ENCODE assay signal across 11 cellular contexts in genomic region chr20:45254867-45255266, GRCh38. TPM values are rescaled to one million over a fixed set of nuclear protein-coding genes. Genes with fewer than 3 reads are reported as not detected.
DNase-seq lines count a peak whose midpoint lies in the region; ATAC-seq and TF ChIP-seq lines count a peak whose summit lies in the region.
"Had no signal": no experiment of that assay in that cellular context is flagged by ENCODE, and none has a peak within 500 bp of the region (broad histone marks: within the 10 kb centered on the region; RNA-seq: fewer than 3 reads in every experiment).

No MANE protein-coding gene starts in this region.

- no peak for TF ChIP-seq CTCF in lower lobe of right lung (IDR thresholded peaks at IDR 0.05)

- H3K27ac Mint-ChIP-seq in activated naive CD8-positive, alpha-beta T cell treated with anti-CD3 and anti-CD28 coated beads, Interleukin-2, amount 50 U/mL, for 24 hours, result no peak overlapping the region
- no peak overlapping the region for H3K27ac Mint-ChIP-seq in CD8-positive, alpha-beta memory T cell
- H3K27ac Mint-ChIP-seq: activated CD8-positive, alpha-beta T cell treated with anti-CD3 and anti-CD28 coated beads for 36 hours; CD8-positive, alpha-beta T cell had no signal

- intact Hi-C loops in lower lobe of right lung (cut with DNase I), result no loop called here

- H3K9me3 Mint-ChIP-seq in activated naive CD8-positive, alpha-beta T cell treated with anti-CD3 and anti-CD28 coated beads, Interleukin-2, amount 50 U/mL, for 24 hours, result no peaks in the 10 kb centered on the region
- no peaks in the 10 kb centered on the region for H3K9me3 Mint-ChIP-seq in CD8-positive, alpha-beta memory T cell
- H3K9me3 Mint-ChIP-seq: activated CD8-positive, alpha-beta T cell treated with anti-CD3 and anti-CD28 coated beads for 36 hours; CD8-positive, alpha-beta T cell had no signal

- H3K4me1 ChIP-seq in lower lobe of right lung, result peaks cover 15% of the 10 kb centered on the region
- H3K4me1 ChIP-seq in CD8-positive, alpha-beta memory T cell (ENCODE audit: insufficient read depth, low read length), result no peaks in the 10 kb centered on the region

- H3K27ac ChIP-seq in lower lobe of right lung, result peak overlapping the region; percentile 64
- no peak overlapping the region for H3K27ac ChIP-seq in CD8-positive, alpha-beta memory T cell (ENCODE audit: low read depth, low read length)

- H3K27me3 Mint-ChIP-seq in activated naive CD8-positive, alpha-beta T cell treated with anti-CD3 and anti-CD28 coated beads, Interleukin-2, amount 50 U/mL, for 24 hours, result peaks cover 30% of the 10 kb centered on the region
- H3K27me3 Mint-ChIP-seq in CD8-positive, alpha-beta memory T cell, result peaks cover 43 to 65% of the 10 kb centered on the region in 2 donors

- POLR2A ChIA-PET in CD8-positive, alpha-beta memory T cell (lab: Charles Lee), result no interaction called here

- no peaks in the 10 kb centered on the region for H3K36me3 ChIP-seq in lower lobe of right lung
- no peaks in the 10 kb centered on the region for H3K36me3 ChIP-seq in CD8-positive, alpha-beta memory T cell (ENCODE audit: insufficient read depth, low read length)
- H3K36me3 ChIP-seq: Peyer's patch had no signal

- peak overlapping the region; percentile 52 for H3K4me3 ChIP-seq in lower lobe of right lung
- no peak overlapping the region for H3K4me3 ChIP-seq in CD8-positive, alpha-beta memory T cell (ENCODE audit: low read length)
- H3K4me3 ChIP-seq: Peyer's patch had no signal

- no peak overlapping the region for H3K4me3 Mint-ChIP-seq in activated naive CD8-positive, alpha-beta T cell treated with anti-CD3 and anti-CD28 coated beads, Interleukin-2, amount 50 U/mL, for 24 hours
- no peak overlapping the region for H3K4me3 Mint-ChIP-seq in CD8-positive, alpha-beta memory T cell
- H3K4me3 Mint-ChIP-seq: activated CD8-positive, alpha-beta T cell treated with anti-CD3 and anti-CD28 coated beads for 36 hours; CD8-positive, alpha-beta T cell had no signal

- H3K9me3 ChIP-seq in lower lobe of right lung, result no peaks in the 10 kb centered on the region
- no peaks in the 10 kb centered on the region for H3K9me3 ChIP-seq in CD8-positive, alpha-beta memory T cell (ENCODE audit: low read length)
- H3K9me3 ChIP-seq: Peyer's patch had no signal

- no peaks in the 10 kb centered on the region for H3K4me1 Mint-ChIP-seq in activated naive CD8-positive, alpha-beta T cell treated with anti-CD3 and anti-CD28 coated beads, Interleukin-2, amount 50 U/mL, for 24 hours
- no peaks in the 10 kb centered on the region for H3K4me1 Mint-ChIP-seq in CD8-positive, alpha-beta memory T cell

- no peaks in the 10 kb centered on the region for H3K27me3 ChIP-seq in lower lobe of right lung (ENCODE audit: low read depth)
- peaks cover 12% of the 10 kb centered on the region for H3K27me3 ChIP-seq in CD8-positive, alpha-beta memory T cell (ENCODE audit: insufficient read depth, low read length, poor library complexity, severe bottlenecking)
- H3K27me3 ChIP-seq: Peyer's patch had no signal

- DNase-seq in AG08395 (ENCODE audit: low spot score), result peak; percentile 34
- peak; percentile 9 for DNase-seq in HS-5 (ENCODE audit: low read depth)
- DNase-seq in astrocyte of the hippocampus (ENCODE audit: low read depth, low spot score), result peak; percentile 4
- no peak for DNase-seq in lower lobe of right lung
- no peak for DNase-seq in activated naive CD8-positive, alpha-beta T cell treated with anti-CD3 and anti-CD28 coated beads, Interleukin-2, amount 50 U/mL, for 24 hours
- no peak for DNase-seq in CD8-positive, alpha-beta memory T cell
- DNase-seq in dermis blood vessel endothelial cell, result no peak
- DNase-seq: activated CD8-positive, alpha-beta T cell treated with anti-CD3 and anti-CD28 coated beads for 36 hours; CD8-positive, alpha-beta T cell had no signal

- CTCF ChIA-PET in CD8-positive, alpha-beta memory T cell (lab: Charles Lee), result no interaction called here

- no peaks in the 10 kb centered on the region for H3K36me3 Mint-ChIP-seq in activated naive CD8-positive, alpha-beta T cell treated with anti-CD3 and anti-CD28 coated beads, Interleukin-2, amount 50 U/mL, for 24 hours (ENCODE audit: low read depth)
- H3K36me3 Mint-ChIP-seq in CD8-positive, alpha-beta memory T cell, result no peaks in the 10 kb centered on the region
- H3K36me3 Mint-ChIP-seq: CD8-positive, alpha-beta T cell had no signal

- peak; percentile 67 to 73 for ATAC-seq in lower lobe of right lung
- ATAC-seq in activated naive CD8-positive, alpha-beta T cell treated with anti-CD3 and anti-CD28 coated beads, Interleukin-2, amount 50 U/mL, for 24 hours, result no peak
- no peak for ATAC-seq in SK-N-SH treated with all-trans-retinoic acid at 6 μM for 48 hours
- ATAC-seq: activated CD8-positive, alpha-beta T cell treated with anti-CD3 and anti-CD28 coated beads for 36 hours; CD8-positive, alpha-beta T cell had no signal

TF ChIP-seq in SK-N-SH treated with all-trans-retinoic acid at 6 μM for 48 hours, 23 proteins besides CTCF, POLR2A, EP300 and RAD21 (continues in another document):
- TF ChIP-seq RARB (CRISPR knock-in tag; IDR thresholded peaks at IDR 0.05) (no peak), GLIS3 (CRISPR knock-in tag; IDR thresholded peaks at IDR 0.05) (no peak), ARNTL (CRISPR knock-in tag; IDR thresholded peaks at IDR 0.05; ENCODE audit: borderline replicate concordance, low read depth) (no peak), OSR1 (CRISPR knock-in tag; IDR thresholded peaks at IDR 0.05) (no peak), TSHZ2 (CRISPR knock-in tag; IDR thresholded peaks at IDR 0.05) (no peak), POU6F1 (CRISPR knock-in tag; IDR thresholded peaks at IDR 0.05; ENCODE audit: borderline replicate concordance, low read depth) (no peak), SNAI2 (CRISPR knock-in tag; IDR thresholded peaks at IDR 0.05) (no peak), ZNF70 (CRISPR knock-in tag; IDR thresholded peaks at IDR 0.05) (no peak)
- TF ChIP-seq, protein P1, sequence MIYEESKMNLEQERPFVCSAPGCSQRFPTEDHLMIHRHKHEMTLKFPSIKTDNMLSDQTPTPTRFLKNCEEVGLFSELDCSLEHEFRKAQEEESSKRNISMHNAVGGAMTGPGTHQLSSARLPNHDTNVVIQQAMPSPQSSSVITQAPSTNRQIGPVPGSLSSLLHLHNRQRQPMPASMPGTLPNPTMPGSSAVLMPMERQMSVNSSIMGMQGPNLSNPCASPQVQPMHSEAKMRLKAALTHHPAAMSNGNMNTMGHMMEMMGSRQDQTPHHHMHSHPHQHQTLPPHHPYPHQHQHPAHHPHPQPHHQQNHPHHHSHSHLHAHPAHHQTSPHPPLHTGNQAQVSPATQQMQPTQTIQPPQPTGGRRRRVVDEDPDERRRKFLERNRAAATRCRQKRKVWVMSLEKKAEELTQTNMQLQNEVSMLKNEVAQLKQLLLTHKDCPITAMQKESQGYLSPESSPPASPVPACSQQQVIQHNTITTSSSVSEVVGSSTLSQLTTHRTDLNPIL (CRISPR knock-in tag; IDR thresholded peaks at IDR 0.05; ENCODE audit: low read depth), result no peak

RNA-seq across cellular contexts. Expression of gene SLPI, which starts 0.5 kb away (rescaled TPM):
- 1,714 TPM for total RNA-seq in lower lobe of right lung
- not detected for total RNA-seq in CD8-positive, alpha-beta memory T cell
- not detected for polyA plus RNA-seq in CD8-positive, alpha-beta memory T cell
- 0.70 and 2.0 TPM in 2 replicates for total RNA-seq in dermis blood vessel endothelial cell
- total RNA-seq: activated CD8-positive, alpha-beta T cell treated with anti-CD3 and anti-CD28 coated beads for 36 hours; CD8-positive, alpha-beta T cell had no signal

RNA-seq across cellular contexts. Expression of gene SEMG2, which starts 33.7 kb away (rescaled TPM):
- total RNA-seq in lower lobe of right lung (not detected), dermis blood vessel endothelial cell (not detected in 2 replicates)
- not detected for total RNA-seq in CD8-positive, alpha-beta memory T cell
- polyA plus RNA-seq in CD8-positive, alpha-beta memory T cell, result not detected
- total RNA-seq: activated CD8-positive, alpha-beta T cell treated with anti-CD3 and anti-CD28 coated beads for 36 hours; CD8-positive, alpha-beta T cell; Peyer's patch had no signal

RNA-seq across cellular contexts. Expression of gene SEMG1, which starts 48.0 kb away (rescaled TPM):
- total RNA-seq in lower lobe of right lung, result not detected
- not detected for total RNA-seq in CD8-positive, alpha-beta memory T cell
- not detected for polyA plus RNA-seq in CD8-positive, alpha-beta memory T cell
- total RNA-seq in dermis blood vessel endothelial cell, result not detected in 2 replicates
- total RNA-seq: activated CD8-positive, alpha-beta T cell treated with anti-CD3 and anti-CD28 coated beads for 36 hours; CD8-positive, alpha-beta T cell; Peyer's patch had no signal

RNA-seq across cellular contexts. Expression of gene RBPJL, which starts 51.8 kb away (rescaled TPM):
- not detected for total RNA-seq in lower lobe of right lung
- total RNA-seq in CD8-positive, alpha-beta memory T cell, result not detected
- polyA plus RNA-seq in CD8-positive, alpha-beta memory T cell, result not detected
- total RNA-seq in dermis blood vessel endothelial cell, result not detected in 2 replicates
- total RNA-seq: activated CD8-positive, alpha-beta T cell treated with anti-CD3 and anti-CD28 coated beads for 36 hours; CD8-positive, alpha-beta T cell; Peyer's patch had no signal

RNA-seq across cellular contexts. Expression of gene MATN4, which starts 53.2 kb away (rescaled TPM):
- total RNA-seq in lower lobe of right lung, result not detected
- total RNA-seq in CD8-positive, alpha-beta memory T cell, result under 1 TPM in 1 of 2 experiments, not detected in 1; 0.22 TPM
- not detected for polyA plus RNA-seq in CD8-positive, alpha-beta memory T cell
- total RNA-seq in dermis blood vessel endothelial cell, result 0.09 and 0.17 TPM in 2 replicates
- total RNA-seq: CD8-positive, alpha-beta T cell; Peyer's patch had no signal

Comparison
In these comparisons a context has a peak if more than half of its experiments do, and no peak if none do; other contexts are left out.
1. DNase-seq: peak in AG08395 (single experiment), HS-5 (single experiment) and astrocyte of the hippocampus (single experiment); none in lower lobe of right lung (single experiment), activated naive CD8-positive, alpha-beta T cell treated with anti-CD3 and anti-CD28 coated beads, Interleukin-2, amount 50 U/mL, for 24 hours (single experiment), CD8-positive, alpha-beta memory T cell (0 of 5) and dermis blood vessel endothelial cell (single experiment).
2. ATAC-seq: peak in lower lobe of right lung (2 of 2); none in activated naive CD8-positive, alpha-beta T cell treated with anti-CD3 and anti-CD28 coated beads, Interleukin-2, amount 50 U/mL, for 24 hours (single experiment) and SK-N-SH treated with all-trans-retinoic acid at 6 μM for 48 hours (single experiment).
3. RNA of gene SLPI, which starts 0.5 kb away (total RNA-seq): 1,714 TPM in lower lobe of right lung (single experiment); 0.70 to 2.0 TPM in dermis blood vessel endothelial cell and not detected in CD8-positive, alpha-beta memory T cell; every median in the first group is over 100 times any median in the second.